20 cellular contexts compared by ENCODE assay signal in genomic region chr1:9435854-9436253, GRCh38.
DNase-seq lines count a peak whose midpoint lies in the region; ATAC-seq, FAIRE-seq and TF ChIP-seq lines count a peak whose summit lies in the region.
"Had no signal": no experiment of that assay in that cellular context is flagged by ENCODE, and none has a peak within 500 bp of the region (broad histone marks: within the 10 kb centered on the region; RNA-seq: fewer than 3 reads in every experiment).

No MANE protein-coding gene starts in this region.

- intact Hi-C loops in left cardiac atrium (cut with DNase I) (no loop called here), kidney (cut with DNase I) (no loop called here), vagina (cut with DNase I) (no loop called here)

- TF ChIP-seq POLR2A in vagina (IDR thresholded peaks at IDR 0.05) = no peak

- peaks cover 0 to 65% of the 10 kb centered on the region in 2 donors for H3K4me1 ChIP-seq in right atrium auricular region
- peaks cover 13 to 20% of the 10 kb centered on the region in 2 donors for H3K4me1 ChIP-seq in kidney (ENCODE audit: control insufficient read depth in 1 of 2, insufficient read depth in 1 of 2, low read depth in 1 of 2, low read length in 2 of 2)
- peaks cover 54% of the 10 kb centered on the region for H3K4me1 ChIP-seq in vagina

- H3K27ac ChIP-seq in right atrium auricular region (peak overlapping the region; percentile 75 to 90), kidney (ENCODE audit: low read depth in 2 of 2, low read length in 2 of 2) (peak overlapping the region; percentile 68 to 93), vagina (peak overlapping the region; percentile 60)
- H3K27ac ChIP-seq: ovary had no signal

- H3K9ac ChIP-seq in kidney (ENCODE audit: low read length in 2 of 2) = no peak overlapping the region

- H3K27me3 ChIP-seq in right atrium auricular region (no peaks in the 10 kb centered on the region), vagina (no peaks in the 10 kb centered on the region)
- H3K27me3 ChIP-seq: adrenal gland, ovary had no signal

- peaks cover 48% of the 10 kb centered on the region for H3K4me1 Mint-ChIP-seq in progenitor cell of endocrine pancreas (ENCODE audit: low read depth)
- H3K4me1 Mint-ChIP-seq: activated CD4-positive, alpha-beta T cell treated with anti-CD3 and anti-CD28 coated beads, Interleukin-2, amount 10 ng/mL, durations not matched to agents 7 days and 5 days had no signal

- no peaks in the 10 kb centered on the region for H3K9me3 Mint-ChIP-seq in progenitor cell of endocrine pancreas (ENCODE audit: low read depth)
- H3K9me3 Mint-ChIP-seq: activated CD4-positive, alpha-beta T cell treated with anti-CD3 and anti-CD28 coated beads, Interleukin-2, amount 10 ng/mL, durations not matched to agents 7 days and 5 days; CD4-positive, alpha-beta T cell had no signal

- TF ChIP-seq CTCF in right atrium auricular region (IDR thresholded peaks at IDR 0.05) (no peak), kidney (IDR thresholded peaks at IDR 0.05; ENCODE audit: borderline replicate concordance, extremely low read depth, insufficient read depth) (no peak), progenitor cell of endocrine pancreas (IDR thresholded peaks at IDR 0.05; ENCODE audit: unreplicated experiment) (no peak), vagina (IDR thresholded peaks at IDR 0.05) (no peak)

- no peaks in the 10 kb centered on the region for H3K36me3 ChIP-seq in right atrium auricular region
- no peaks in the 10 kb centered on the region for H3K36me3 ChIP-seq in kidney (ENCODE audit: control insufficient read depth in 1 of 2, insufficient read depth in 2 of 2, low read length in 2 of 2)
- H3K36me3 ChIP-seq in vagina = no peaks in the 10 kb centered on the region
- H3K36me3 ChIP-seq: adrenal gland, ovary had no signal

- ATAC-seq in left cardiac atrium = no peak

- FAIRE-seq in kidney (lab: Jason Lieb, UNC) = no peak
- FAIRE-seq: H1 had no signal

- H3K4me3 ChIP-seq in right atrium auricular region (no peak overlapping the region), kidney (ENCODE audit: low read length in 2 of 2) (no peak overlapping the region), vagina (no peak overlapping the region)
- H3K4me3 ChIP-seq: adrenal gland, ovary, smooth muscle cell had no signal

- H3K9me3 ChIP-seq in right atrium auricular region (no peaks in the 10 kb centered on the region), kidney (ENCODE audit: control insufficient read depth in 1 of 2, low read length in 2 of 2) (no peaks in the 10 kb centered on the region), vagina (no peaks in the 10 kb centered on the region)
- H3K9me3 ChIP-seq: adrenal gland, ovary had no signal

- no peaks in the 10 kb centered on the region for H3K36me3 Mint-ChIP-seq in progenitor cell of endocrine pancreas (ENCODE audit: insufficient read depth)

- H3K27me3 Mint-ChIP-seq in progenitor cell of endocrine pancreas = peaks cover under 1% of the 10 kb centered on the region

- H3K4me3 Mint-ChIP-seq in progenitor cell of endocrine pancreas (ENCODE audit: low read depth) = no peak overlapping the region
- H3K4me3 Mint-ChIP-seq: activated CD4-positive, alpha-beta T cell treated with anti-CD3 and anti-CD28 coated beads, Interleukin-2, amount 10 ng/mL, durations not matched to agents 7 days and 5 days; CD4-positive, alpha-beta T cell had no signal

- peak overlapping the region; percentile 86 for H3K27ac Mint-ChIP-seq in progenitor cell of endocrine pancreas
- H3K27ac Mint-ChIP-seq: activated CD4-positive, alpha-beta T cell treated with anti-CD3 and anti-CD28 coated beads, Interleukin-2, amount 10 ng/mL, durations not matched to agents 7 days and 5 days; CD4-positive, alpha-beta T cell had no signal

- DNase-seq in right atrium auricular region (ENCODE audit: low spot score) = no peak
- DNase-seq in left cardiac atrium = no peak
- DNase-seq in kidney = no peak
- no peak for DNase-seq in progenitor cell of endocrine pancreas (ENCODE audit: low spot score, unreplicated experiment)
- no peak for DNase-seq in vagina (ENCODE audit: extremely low spot score in 2 of 2)
- DNase-seq in NCI-H1105 treated with DMSO at 0.1 percent for 48 hours (lab: John Stamatoyannopoulos, UW) = no peak
- DNase-seq in hypothalamus (lab: John Stamatoyannopoulos, UW) = no peak
- no peak for DNase-seq in D341Med (ENCODE audit: low spot score)
- DNase-seq: activated CD4-positive, alpha-beta T cell treated with anti-CD3 and anti-CD28 coated beads, Interleukin-2, amount 10 ng/mL, durations not matched to agents 7 days and 5 days; activated CD8-positive, alpha-beta memory T cell treated with anti-CD3 and anti-CD28 coated beads, Interleukin-2, amount 50 U/mL, for 4 hours; activated gamma-delta T cell; CD4-positive, alpha-beta T cell; MM.1S; NCI-H1694 treated with DMSO at 0.1 percent for 48 hours; NCI-H226; ovary; stimulated activated CD4-positive, alpha-beta T cell treated with anti-CD3 and anti-CD28 coated beads, Interleukin-4, amount 100 ng/mL, for 4 hours had no signal
